Comparison of ENCODE assay signal across 8 cellular contexts in genomic region chr14:20469890-20470858, GRCh38. TPM values are rescaled to one million over a fixed set of nuclear protein-coding genes. Genes with fewer than 3 reads are reported as not detected.
A peak's percentile ranks its signal among the peaks of the same experiment; 100 is the strongest.
DNase-seq lines count a peak whose midpoint lies in the region; ATAC-seq lines count a peak whose summit lies in the region.

No MANE protein-coding gene starts in this region.

- no peaks in the 10 kb centered on the region for H3K27me3 Mint-ChIP-seq in effector memory CD8-positive, alpha-beta T cell

- H3K36me3 Mint-ChIP-seq in effector memory CD8-positive, alpha-beta T cell (ENCODE audit: insufficient read depth) = peaks cover 61% of the 10 kb centered on the region

- H3K23ac ChIP-seq in mesendoderm (ENCODE audit: low read length) = peak overlapping the region; percentile 52

- H3K79me1 ChIP-seq in mesendoderm (ENCODE audit: low read length) = peaks cover 14% of the 10 kb centered on the region

- H3K4ac ChIP-seq in mesendoderm (ENCODE audit: low read depth, low read length) = peak overlapping the region; percentile 29

- no peaks in the 10 kb centered on the region for H3K27me3 ChIP-seq in mesendoderm (ENCODE audit: insufficient read depth, low read length, poor library complexity)

- no peak overlapping the region for H4K8ac ChIP-seq in mesendoderm (ENCODE audit: low read depth, low read length)

- H3K27ac ChIP-seq in mesendoderm (ENCODE audit: low read depth, low read length) = peak overlapping the region; percentile 62

- peak overlapping the region; percentile 80 for H3K9ac ChIP-seq in mesendoderm (ENCODE audit: low read length)

- H3K4me1 Mint-ChIP-seq in effector memory CD8-positive, alpha-beta T cell (ENCODE audit: low read depth in 2 of 2) = peaks cover 51 to 53% of the 10 kb centered on the region in 2 donors

- H3K79me2 ChIP-seq in mesendoderm (ENCODE audit: control insufficient read depth, insufficient read depth, low read length) = peaks cover 32% of the 10 kb centered on the region

- peak overlapping the region; percentile 60 for H3K4me3 ChIP-seq in mesendoderm (ENCODE audit: low read length)

- no peak overlapping the region for H2BK15ac ChIP-seq in mesendoderm (replicated peaks; ENCODE audit: low read depth)

- H4K5ac ChIP-seq in mesendoderm (ENCODE audit: low read length) = peak overlapping the region; percentile 74

- DNase-seq in activated gamma-delta T cell treated with Interleukin-2 at 50 U/mL for 16 hours = peak; percentile 35
- no peak for DNase-seq in activated gamma-delta T cell (lab: John Stamatoyannopoulos, UW)
- DNase-seq in NCI-H345 treated with DMSO at 0.1 percent for 48 hours (lab: John Stamatoyannopoulos, UW; ENCODE audit: unreplicated experiment) = peak; percentile 20
- DNase-seq in activated CD4-positive, alpha-beta T cell treated with anti-CD3 and anti-CD28 coated beads, Interleukin-2, amount 50 U/mL, for 4 hours = peak; percentile 43 to 51
- DNase-seq in effector memory CD8-positive, alpha-beta T cell = peak; percentile 24 to 42 (median 28)
- DNase-seq in mesendoderm = peak; percentile 88
- DNase-seq in stimulated activated CD8-positive, alpha-beta memory T cell treated with anti-CD3 and anti-CD28 coated beads, Interleukin-7, amount 100 ng/mL, for 24 hours (ENCODE audit: low read depth) = peak; percentile 28

- H3K4me1 ChIP-seq in mesendoderm (ENCODE audit: control insufficient read depth, low read depth, low read length) = peaks cover 7% of the 10 kb centered on the region

- H3K4me2 ChIP-seq in mesendoderm (ENCODE audit: low read length) = peak overlapping the region; percentile 99

- ATAC-seq in HG03045 (IDR thresholded peaks at IDR 0.05; ENCODE audit: unreplicated experiment) = peak; percentile 32
- ATAC-seq in effector memory CD8-positive, alpha-beta T cell (replicated peaks) = peak; percentile 46

- peak overlapping the region; percentile 71 for H2AK5ac ChIP-seq in mesendoderm (ENCODE audit: low read length)

- no peak overlapping the region for H3K18ac ChIP-seq in mesendoderm (ENCODE audit: low read length)

- no peaks in the 10 kb centered on the region for H3K9me3 Mint-ChIP-seq in effector memory CD8-positive, alpha-beta T cell

- no peak overlapping the region for H2BK120ac ChIP-seq in mesendoderm (ENCODE audit: low read depth, low read length)

- no CpG with 5 or more reads among the region's 14 CpGs for WGBS in mesendoderm (ENCODE audit: extremely low coverage, insufficient coverage, low lambda C conversion rate)

- H3K4me3 Mint-ChIP-seq in effector memory CD8-positive, alpha-beta T cell = peak overlapping the region; percentile 95 to 98

- H3K36me3 ChIP-seq in mesendoderm (ENCODE audit: control insufficient read depth, insufficient read depth, low read length) = peaks cover 12% of the 10 kb centered on the region

- H3K27ac Mint-ChIP-seq in effector memory CD8-positive, alpha-beta T cell = peak overlapping the region; percentile 95 to 96

- H2BK5ac ChIP-seq in mesendoderm (ENCODE audit: low read length) = peak overlapping the region; percentile 68

- peak overlapping the region; percentile 89 for H3K56ac ChIP-seq in mesendoderm (ENCODE audit: low read length)

RNA-seq across cellular contexts. Expression of gene PNP, which starts 1.0 kb away (rescaled TPM):
- polyA plus RNA-seq in mesendoderm (2013, experiment 1 of 2) = 201 TPM
- polyA plus RNA-seq in mesendoderm (2013, experiment 2 of 2) = 198 TPM

RNA-seq across cellular contexts. Expression of gene PIP4P1, which starts 8.9 kb away (rescaled TPM):
- 19.1 TPM for polyA plus RNA-seq in mesendoderm (2013, experiment 1 of 2)
- 19.4 TPM for polyA plus RNA-seq in mesendoderm (2013, experiment 2 of 2)

RNA-seq across cellular contexts. Expression of gene APEX1, which starts 15.1 kb away (rescaled TPM):
- 537 TPM for polyA plus RNA-seq in mesendoderm (2013, experiment 1 of 2)
- polyA plus RNA-seq in mesendoderm (2013, experiment 2 of 2) = 535 TPM

RNA-seq across cellular contexts. Expression of gene OSGEP, which starts 15.6 kb away (rescaled TPM):
- 22.5 TPM for polyA plus RNA-seq in mesendoderm (2013, experiment 1 of 2)
- polyA plus RNA-seq in mesendoderm (2013, experiment 2 of 2) = 23.3 TPM

RNA-seq across cellular contexts. Expression of gene KLHL33, which starts 34.2 kb away (rescaled TPM):
- polyA plus RNA-seq in mesendoderm (2013, experiment 1 of 2) = 0.03 TPM
- 0.03 TPM for polyA plus RNA-seq in mesendoderm (2013, experiment 2 of 2)
